ENCODE assay signal across 29 cellular contexts in genomic region chr1:211641942-211642341, GRCh38. TPM values are rescaled to one million over a fixed set of nuclear protein-coding genes. Genes with fewer than 3 reads are reported as not detected.
"Had no signal": no experiment of that assay in that cellular context is flagged by ENCODE, and none has a peak within 500 bp of the region (broad histone marks: within the 10 kb centered on the region; RNA-seq: fewer than 3 reads in every experiment).

No MANE protein-coding gene starts in this region.

- H3K4me1 Mint-ChIP-seq: activated B cell treated with CpG ODN at 0.5 μM for 24 hours had no signal

- H3K36me3 ChIP-seq: brain microvascular endothelial cell, neural progenitor cell, spleen, thoracic aorta had no signal

- H3K27ac Mint-ChIP-seq: activated B cell treated with CpG ODN at 0.5 μM for 24 hours; activated CD4-positive, alpha-beta T cell treated with anti-CD3 and anti-CD28 coated beads for 36 hours; activated CD8-positive, alpha-beta T cell treated with anti-CD3 and anti-CD28 coated beads, Interleukin-2, amount 10 ng/mL, durations not matched to agents 7 days and 5 days; activated naive CD4-positive, alpha-beta T cell treated with anti-CD3 and anti-CD28 coated beads, Interleukin-2, amount 10 ng/mL, durations not matched to agents 7 days and 5 days; memory B cell; natural killer cell; neural progenitor cell; T-helper 1 cell treated with Interleukin-12 subunit alpha and Interleukin-12 subunit beta and Interleukin-4 antibody, amounts not matched to agents 30 μg/mL and 1 μg/mL, for 36 hours; type B pancreatic cell had no signal

- H3K9me3 ChIP-seq: psoas muscle, spleen, thoracic aorta had no signal

- H3K36me3 Mint-ChIP-seq: activated naive CD4-positive, alpha-beta T cell treated with anti-CD3 and anti-CD28 coated beads, Interleukin-2, amount 10 ng/mL, durations not matched to agents 7 days and 5 days; memory B cell; natural killer cell; neural progenitor cell; type B pancreatic cell had no signal

- H3K27me3 ChIP-seq: brain microvascular endothelial cell, neural progenitor cell, spleen had no signal

- H3K9me3 Mint-ChIP-seq: activated B cell treated with CpG ODN at 0.5 μM for 24 hours; activated naive CD4-positive, alpha-beta T cell treated with anti-CD3 and anti-CD28 coated beads, Interleukin-2, amount 10 ng/mL, durations not matched to agents 7 days and 5 days; immature natural killer cell; memory B cell; natural killer cell; neural progenitor cell; T-helper 1 cell treated with Interleukin-12 subunit alpha and Interleukin-12 subunit beta and Interleukin-4 antibody, amounts not matched to agents 30 μg/mL and 1 μg/mL, for 36 hours; type B pancreatic cell had no signal

- H3K4me2 ChIP-seq: neural progenitor cell had no signal

- H3K4me3 ChIP-seq: neural progenitor cell, psoas muscle, spleen, thoracic aorta had no signal

- H2AFZ ChIP-seq: neural progenitor cell, parathyroid adenoma had no signal

- H3K27me3 Mint-ChIP-seq: activated CD4-positive, alpha-beta T cell treated with anti-CD3 and anti-CD28 coated beads for 36 hours; memory B cell; type B pancreatic cell had no signal

- H3K4me1 ChIP-seq: neural progenitor cell, parathyroid adenoma had no signal

- ATAC-seq: activated CD4-positive, alpha-beta T cell treated with anti-CD3 and anti-CD28 coated beads for 36 hours; activated CD8-positive, alpha-beta T cell treated with anti-CD3 and anti-CD28 coated beads, Interleukin-2, amount 10 ng/mL, durations not matched to agents 7 days and 5 days; esophagus mucosa; left colon; natural killer cell; psoas muscle; stimulated activated naive CD8-positive, alpha-beta T cell treated with anti-CD3 and anti-CD28 coated beads, Interleukin-15, Interleukin-2, amounts not matched to agents 100 U/mL and 50 U/mL, for 24 hours had no signal

- DNase-seq: activated B cell treated with CpG ODN at 0.5 μM for 24 hours; activated CD4-positive, alpha-beta T cell treated with anti-CD3 and anti-CD28 coated beads for 36 hours; activated CD8-positive, alpha-beta T cell treated with anti-CD3 and anti-CD28 coated beads, Interleukin-2, amount 10 ng/mL, durations not matched to agents 7 days and 5 days; activated gamma-delta T cell; activated naive CD4-positive, alpha-beta T cell treated with anti-CD3 and anti-CD28 coated beads, Interleukin-2, amount 10 ng/mL, durations not matched to agents 7 days and 5 days; amniotic stem cell; brain microvascular endothelial cell; cortex of kidney; foreskin fibroblast; hypothalamus; immature natural killer cell; kidney; left colon; natural killer cell; occipital lobe; psoas muscle; spleen; stimulated activated CD4-positive, alpha-beta T cell treated with anti-CD3 and anti-CD28 coated beads, Interleukin-2, amount 100 ng/mL, for 48 hours; stimulated activated naive CD8-positive, alpha-beta T cell treated with anti-CD3 and anti-CD28 coated beads, Interleukin-15, Interleukin-2, amounts not matched to agents 100 U/mL and 50 U/mL, for 24 hours; SW 1271; T-helper 9 cell had no signal

- H3K27ac ChIP-seq: brain microvascular endothelial cell, neural progenitor cell, parathyroid adenoma, psoas muscle had no signal

- H3K9ac ChIP-seq: neural progenitor cell, parathyroid adenoma had no signal

- H3K4me3 Mint-ChIP-seq: activated B cell treated with CpG ODN at 0.5 μM for 24 hours; activated CD4-positive, alpha-beta T cell treated with anti-CD3 and anti-CD28 coated beads for 36 hours; activated CD8-positive, alpha-beta T cell treated with anti-CD3 and anti-CD28 coated beads, Interleukin-2, amount 10 ng/mL, durations not matched to agents 7 days and 5 days; activated naive CD4-positive, alpha-beta T cell treated with anti-CD3 and anti-CD28 coated beads, Interleukin-2, amount 10 ng/mL, durations not matched to agents 7 days and 5 days; memory B cell; neural progenitor cell; T-helper 1 cell treated with Interleukin-12 subunit alpha and Interleukin-12 subunit beta and Interleukin-4 antibody, amounts not matched to agents 30 μg/mL and 1 μg/mL, for 36 hours; type B pancreatic cell had no signal

RNA-seq across cellular contexts. Expression of gene NEK2, which starts 33.5 kb away (rescaled TPM):
- total RNA-seq: cardiac septum, psoas muscle had no signal
